ENCODE assay signal across 2 cellular contexts in the genomic region with DNA sequence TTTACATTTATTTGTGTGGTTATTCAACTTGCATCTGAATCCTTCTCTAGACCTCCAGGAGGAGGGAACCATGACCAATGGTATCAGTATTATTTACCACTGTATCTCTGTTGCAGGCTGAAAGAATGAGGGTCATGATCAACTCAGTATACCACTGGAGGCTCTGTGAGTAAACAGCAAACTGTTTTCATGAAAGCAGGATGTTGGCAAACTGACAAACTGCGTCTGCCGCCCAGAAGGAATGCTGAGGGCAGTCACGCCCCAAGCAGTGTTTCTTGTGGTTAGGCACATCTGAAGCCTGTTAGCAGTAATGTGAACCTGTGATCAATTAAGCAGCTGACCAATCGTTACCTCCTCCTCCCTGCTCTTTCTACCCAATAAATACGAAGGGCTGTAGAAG. TPM values are rescaled to one million over a fixed set of nuclear protein-coding genes. Genes with fewer than 3 reads are reported as not detected.
"Had no signal": no experiment of that assay in that cellular context is flagged by ENCODE, and none has a peak within 500 bp of the region (broad histone marks: within the 10 kb centered on the region; RNA-seq: fewer than 3 reads in every experiment).

No MANE protein-coding gene starts in this region.

RNA-seq across cellular contexts. Expression of a gene that starts 44.7 kb away (rescaled TPM):
- total RNA-seq: T-helper 17 cell had no signal
- polyA plus RNA-seq: naive thymus-derived CD4-positive, alpha-beta T cell had no signal
